Comparison of ENCODE assay signal across 1 cellular context in the genomic region with DNA sequence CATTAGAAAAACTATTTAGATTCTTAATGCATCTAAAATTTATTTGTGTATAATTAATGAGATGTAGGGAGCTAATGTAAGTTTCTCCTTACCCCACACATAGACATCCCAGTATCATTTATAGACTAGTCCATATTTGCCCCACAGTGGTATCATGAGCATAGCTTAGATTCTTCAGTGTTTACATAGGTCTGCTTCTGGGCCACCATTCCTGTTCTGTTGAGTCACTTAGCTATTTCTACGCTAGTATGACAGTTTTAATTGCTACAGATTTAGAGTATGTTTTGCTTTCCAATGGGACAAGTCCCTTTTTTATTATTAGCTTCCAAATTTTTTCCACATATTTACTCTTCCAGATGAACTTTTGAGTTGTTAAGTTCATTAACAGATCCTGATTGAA.
TF ChIP-seq lines count a peak whose summit lies in the region.

No MANE protein-coding gene starts in this region.

TF ChIP-seq in GM23338, 12 proteins besides CTCF, POLR2A, EP300 and RAD21 (continued from another document):
- TF ChIP-seq, protein P1, sequence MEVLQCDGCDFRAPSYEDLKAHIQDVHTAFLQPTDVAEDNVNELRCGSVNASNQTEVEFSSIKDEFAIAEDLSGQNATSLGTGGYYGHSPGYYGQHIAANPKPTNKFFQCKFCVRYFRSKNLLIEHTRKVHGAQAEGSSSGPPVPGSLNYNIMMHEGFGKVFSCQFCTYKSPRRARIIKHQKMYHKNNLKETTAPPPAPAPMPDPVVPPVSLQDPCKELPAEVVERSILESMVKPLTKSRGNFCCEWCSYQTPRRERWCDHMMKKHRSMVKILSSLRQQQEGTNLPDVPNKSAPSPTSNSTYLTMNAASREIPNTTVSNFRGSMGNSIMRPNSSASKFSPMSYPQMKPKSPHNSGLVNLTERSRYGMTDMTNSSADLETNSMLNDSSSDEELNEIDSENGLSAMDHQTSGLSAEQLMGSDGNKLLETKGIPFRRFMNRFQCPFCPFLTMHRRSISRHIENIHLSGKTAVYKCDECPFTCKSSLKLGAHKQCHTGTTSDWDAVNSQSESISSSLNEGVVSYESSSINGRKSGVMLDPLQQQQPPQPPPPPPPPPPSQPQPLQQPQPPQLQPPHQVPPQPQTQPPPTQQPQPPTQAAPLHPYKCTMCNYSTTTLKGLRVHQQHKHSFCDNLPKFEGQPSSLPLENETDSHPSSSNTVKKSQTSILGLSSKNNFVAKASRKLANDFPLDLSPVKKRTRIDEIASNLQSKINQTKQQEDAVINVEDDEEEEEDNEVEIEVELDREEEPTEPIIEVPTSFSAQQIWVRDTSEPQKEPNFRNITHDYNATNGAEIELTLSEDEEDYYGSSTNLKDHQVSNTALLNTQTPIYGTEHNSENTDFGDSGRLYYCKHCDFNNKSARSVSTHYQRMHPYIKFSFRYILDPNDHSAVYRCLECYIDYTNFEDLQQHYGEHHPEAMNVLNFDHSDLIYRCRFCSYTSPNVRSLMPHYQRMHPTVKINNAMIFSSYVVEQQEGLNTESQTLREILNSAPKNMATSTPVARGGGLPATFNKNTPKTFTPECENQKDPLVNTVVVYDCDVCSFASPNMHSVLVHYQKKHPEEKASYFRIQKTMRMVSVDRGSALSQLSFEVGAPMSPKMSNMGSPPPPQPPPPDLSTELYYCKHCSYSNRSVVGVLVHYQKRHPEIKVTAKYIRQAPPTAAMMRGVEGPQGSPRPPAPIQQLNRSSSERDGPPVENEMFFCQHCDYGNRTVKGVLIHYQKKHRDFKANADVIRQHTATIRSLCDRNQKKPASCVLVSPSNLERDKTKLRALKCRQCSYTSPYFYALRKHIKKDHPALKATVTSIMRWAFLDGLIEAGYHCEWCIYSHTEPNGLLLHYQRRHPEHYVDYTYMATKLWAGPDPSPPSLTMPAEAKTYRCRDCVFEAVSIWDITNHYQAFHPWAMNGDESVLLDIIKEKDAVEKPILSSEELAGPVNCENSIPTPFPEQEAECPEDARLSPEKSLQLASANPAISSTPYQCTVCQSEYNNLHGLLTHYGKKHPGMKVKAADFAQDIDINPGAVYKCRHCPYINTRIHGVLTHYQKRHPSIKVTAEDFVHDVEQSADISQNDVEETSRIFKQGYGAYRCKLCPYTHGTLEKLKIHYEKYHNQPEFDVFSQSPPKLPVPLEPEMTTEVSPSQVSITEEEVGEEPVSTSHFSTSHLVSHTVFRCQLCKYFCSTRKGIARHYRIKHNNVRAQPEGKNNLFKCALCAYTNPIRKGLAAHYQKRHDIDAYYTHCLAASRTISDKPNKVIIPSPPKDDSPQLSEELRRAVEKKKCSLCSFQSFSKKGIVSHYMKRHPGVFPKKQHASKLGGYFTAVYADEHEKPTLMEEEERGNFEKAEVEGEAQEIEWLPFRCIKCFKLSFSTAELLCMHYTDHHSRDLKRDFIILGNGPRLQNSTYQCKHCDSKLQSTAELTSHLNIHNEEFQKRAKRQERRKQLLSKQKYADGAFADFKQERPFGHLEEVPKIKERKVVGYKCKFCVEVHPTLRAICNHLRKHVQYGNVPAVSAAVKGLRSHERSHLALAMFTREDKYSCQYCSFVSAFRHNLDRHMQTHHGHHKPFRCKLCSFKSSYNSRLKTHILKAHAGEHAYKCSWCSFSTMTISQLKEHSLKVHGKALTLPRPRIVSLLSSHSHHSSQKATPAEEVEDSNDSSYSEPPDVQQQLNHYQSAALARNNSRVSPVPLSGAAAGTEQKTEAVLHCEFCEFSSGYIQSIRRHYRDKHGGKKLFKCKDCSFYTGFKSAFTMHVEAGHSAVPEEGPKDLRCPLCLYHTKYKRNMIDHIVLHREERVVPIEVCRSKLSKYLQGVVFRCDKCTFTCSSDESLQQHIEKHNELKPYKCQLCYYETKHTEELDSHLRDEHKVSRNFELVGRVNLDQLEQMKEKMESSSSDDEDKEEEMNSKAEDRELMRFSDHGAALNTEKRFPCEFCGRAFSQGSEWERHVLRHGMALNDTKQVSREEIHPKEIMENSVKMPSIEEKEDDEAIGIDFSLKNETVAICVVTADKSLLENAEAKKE (CRISPR knock-in tag; IDR thresholded peaks at IDR 0.05), result no peak
- TF ChIP-seq JUNB (IDR thresholded peaks at IDR 0.05; ENCODE audit: unreplicated experiment), result no peak
- TF ChIP-seq ZNF331 (CRISPR knock-in tag; IDR thresholded peaks at IDR 0.05; ENCODE audit: low read depth), result no peak
- no peak for TF ChIP-seq NANOG (IDR thresholded peaks at IDR 0.05; ENCODE audit: borderline replicate concordance)
- TF ChIP-seq, protein P2, sequence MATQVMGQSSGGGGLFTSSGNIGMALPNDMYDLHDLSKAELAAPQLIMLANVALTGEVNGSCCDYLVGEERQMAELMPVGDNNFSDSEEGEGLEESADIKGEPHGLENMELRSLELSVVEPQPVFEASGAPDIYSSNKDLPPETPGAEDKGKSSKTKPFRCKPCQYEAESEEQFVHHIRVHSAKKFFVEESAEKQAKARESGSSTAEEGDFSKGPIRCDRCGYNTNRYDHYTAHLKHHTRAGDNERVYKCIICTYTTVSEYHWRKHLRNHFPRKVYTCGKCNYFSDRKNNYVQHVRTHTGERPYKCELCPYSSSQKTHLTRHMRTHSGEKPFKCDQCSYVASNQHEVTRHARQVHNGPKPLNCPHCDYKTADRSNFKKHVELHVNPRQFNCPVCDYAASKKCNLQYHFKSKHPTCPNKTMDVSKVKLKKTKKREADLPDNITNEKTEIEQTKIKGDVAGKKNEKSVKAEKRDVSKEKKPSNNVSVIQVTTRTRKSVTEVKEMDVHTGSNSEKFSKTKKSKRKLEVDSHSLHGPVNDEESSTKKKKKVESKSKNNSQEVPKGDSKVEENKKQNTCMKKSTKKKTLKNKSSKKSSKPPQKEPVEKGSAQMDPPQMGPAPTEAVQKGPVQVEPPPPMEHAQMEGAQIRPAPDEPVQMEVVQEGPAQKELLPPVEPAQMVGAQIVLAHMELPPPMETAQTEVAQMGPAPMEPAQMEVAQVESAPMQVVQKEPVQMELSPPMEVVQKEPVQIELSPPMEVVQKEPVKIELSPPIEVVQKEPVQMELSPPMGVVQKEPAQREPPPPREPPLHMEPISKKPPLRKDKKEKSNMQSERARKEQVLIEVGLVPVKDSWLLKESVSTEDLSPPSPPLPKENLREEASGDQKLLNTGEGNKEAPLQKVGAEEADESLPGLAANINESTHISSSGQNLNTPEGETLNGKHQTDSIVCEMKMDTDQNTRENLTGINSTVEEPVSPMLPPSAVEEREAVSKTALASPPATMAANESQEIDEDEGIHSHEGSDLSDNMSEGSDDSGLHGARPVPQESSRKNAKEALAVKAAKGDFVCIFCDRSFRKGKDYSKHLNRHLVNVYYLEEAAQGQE (IDR thresholded peaks at IDR 0.05; ENCODE audit: unreplicated experiment), result no peak
- no peak for TF ChIP-seq EZH2phosphoT487 (IDR thresholded peaks at IDR 0.05; ENCODE audit: unreplicated experiment)
- no peak for TF ChIP-seq CREB1 (CRISPR knock-in tag; IDR thresholded peaks at IDR 0.05; ENCODE audit: low read depth)
- no peak for TF ChIP-seq EZH2 (IDR thresholded peaks at IDR 0.05; ENCODE audit: low read depth, unreplicated experiment)
- TF ChIP-seq ZNF114 (CRISPR knock-in tag; IDR thresholded peaks at IDR 0.05), result no peak
- TF ChIP-seq POLR2AphosphoS5 (IDR thresholded peaks at IDR 0.05; ENCODE audit: low read depth), result no peak
